ENCODE assay signal across 26 cellular contexts in the genomic region with DNA sequence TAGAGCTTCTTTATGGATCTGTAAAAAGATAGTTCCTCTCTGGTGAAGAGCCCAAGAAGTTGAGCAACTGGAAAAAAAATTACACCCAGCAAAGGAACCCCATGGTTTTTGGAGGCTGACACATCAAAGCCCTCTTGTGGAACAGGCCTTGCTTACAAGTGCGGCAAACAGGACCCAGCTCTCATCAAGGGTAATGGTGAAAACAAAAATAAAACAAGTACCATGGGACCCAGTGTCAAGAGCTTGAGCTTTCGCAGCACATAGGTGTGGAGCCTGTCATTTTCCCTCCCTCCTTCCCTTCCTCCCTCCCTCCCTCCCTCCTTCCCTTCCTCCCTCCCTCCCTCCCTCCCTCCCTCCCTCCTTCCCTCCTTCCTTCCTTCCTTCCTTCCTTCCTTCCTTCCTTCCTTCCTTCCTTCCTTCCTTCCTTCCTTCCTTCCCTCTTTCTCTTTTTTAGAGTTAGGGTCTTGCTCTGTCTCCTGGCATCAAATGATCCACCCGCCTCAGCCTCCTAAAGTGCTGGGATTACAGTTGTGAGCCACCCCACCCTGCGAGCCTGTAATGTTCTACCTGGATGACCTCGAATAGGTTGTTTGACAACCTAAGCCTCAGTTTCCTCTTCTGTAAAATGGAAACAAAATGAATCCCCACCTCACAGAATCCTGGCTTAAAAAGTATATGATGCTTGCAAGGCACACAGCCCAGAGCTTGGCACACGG.
"Had no signal": no experiment of that assay in that cellular context is flagged by ENCODE, and none has a peak within 500 bp of the region (broad histone marks: within the 10 kb centered on the region; RNA-seq: fewer than 3 reads in every experiment).

No MANE protein-coding gene starts in this region.

- H3K4me3 ChIP-seq: dorsolateral prefrontal cortex, gastroesophageal sphincter, heart right ventricle, lower lobe of right lung, pancreas, sigmoid colon, stomach, thyroid gland, vagina had no signal

- ATAC-seq: esophagus mucosa; foreskin keratinocyte; gastroesophageal sphincter; heart right ventricle; left colon; left ventricle myocardium superior; lower lobe of right lung; natural killer cell; pancreas; stimulated activated effector memory CD8-positive, alpha-beta T cell treated with anti-CD3 and anti-CD28 coated beads, Interleukin-12 subunit alpha, Interleukin-12 subunit beta, amount 100 ng/mL, for 72 hours had no signal

- H3K9me3 ChIP-seq: gastroesophageal sphincter, heart right ventricle, lower lobe of right lung, neutrophil, pancreas, sigmoid colon, stomach, thyroid gland, vagina had no signal

- H3K4me1 ChIP-seq: foreskin keratinocyte, gastroesophageal sphincter, heart right ventricle, lower lobe of right lung, pancreas, sigmoid colon, stomach, thyroid gland, vagina had no signal

- H3K27me3 ChIP-seq: thyroid gland, vagina had no signal

- FAIRE-seq: colon, islet of Langerhans, pancreas had no signal

- DNase-seq: dorsolateral prefrontal cortex; effector CD4-positive, alpha-beta T cell; foreskin keratinocyte; heart right ventricle; hippocampal formation; kidney glomerular epithelial cell; left colon; left ventricle myocardium superior; lower lobe of right lung; natural killer cell; pancreas; sigmoid colon; stimulated activated CD4-positive, alpha-beta T cell treated with anti-CD3 and anti-CD28 coated beads, Interleukin-2, amount 100 ng/mL, for 24 hours; stimulated activated CD4-positive, alpha-beta T cell treated with anti-CD3 and anti-CD28 coated beads, Interleukin-4, amount 100 ng/mL, for 24 hours; stimulated activated naive CD4-positive, alpha-beta T cell treated with Interleukin-2 at 50 U/mL for 16 hours; stomach; thyroid gland; trophoblast cell had no signal

- H3K36me3 ChIP-seq: gastroesophageal sphincter, heart right ventricle, lower lobe of right lung, neutrophil, pancreas, sigmoid colon, stomach, thyroid gland, vagina had no signal

- H3K27ac ChIP-seq: epithelial cell of prostate, foreskin keratinocyte, gastroesophageal sphincter, heart right ventricle, lower lobe of right lung, neutrophil, pancreas, sigmoid colon, stomach, thyroid gland, vagina had no signal
